ENCODE assay signal across 1 cellular context in the genomic region with DNA sequence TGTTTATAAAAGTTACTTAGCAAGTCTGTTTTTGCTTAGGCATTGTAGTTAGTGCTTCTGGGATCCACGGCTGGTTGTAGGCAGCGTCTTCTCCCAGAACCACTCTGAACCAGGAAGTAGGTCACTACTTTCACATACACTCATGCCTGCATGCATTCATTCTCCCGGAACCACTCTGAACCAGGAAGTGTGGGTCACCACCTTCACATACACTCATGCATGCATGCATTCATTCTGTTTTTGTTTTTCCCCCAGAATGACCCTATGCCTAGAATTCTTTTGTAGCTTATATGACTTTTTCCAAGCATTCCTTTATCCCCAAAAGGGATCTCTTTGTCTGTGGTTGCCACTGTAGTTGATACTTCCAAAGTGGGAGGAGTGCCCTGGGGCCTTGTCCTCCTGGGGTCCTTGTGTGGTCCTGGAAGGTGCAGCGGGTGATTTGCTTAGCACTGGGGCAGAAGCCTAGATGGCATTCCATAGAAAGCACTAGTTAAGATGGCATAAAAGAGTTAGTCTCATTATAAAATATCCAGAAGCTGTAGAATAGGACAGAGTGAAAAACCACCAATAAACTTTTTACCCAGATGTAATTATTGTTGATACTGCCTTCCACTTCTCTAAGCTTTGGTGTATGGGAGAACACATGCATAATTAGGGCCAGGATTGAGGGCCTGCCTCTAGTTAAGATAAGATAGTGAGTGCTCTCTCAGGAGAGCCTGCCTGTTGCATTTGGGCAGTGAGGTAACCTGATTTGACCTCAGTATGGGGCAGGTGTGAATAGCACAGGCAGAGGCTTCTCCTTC.
TF ChIP-seq lines count a peak whose summit lies in the region.

No MANE protein-coding gene starts in this region.

TF ChIP-seq in WTC11, 78 proteins besides CTCF, POLR2A, EP300 and RAD21 (continued from another document):
- TF ChIP-seq, protein P1, sequence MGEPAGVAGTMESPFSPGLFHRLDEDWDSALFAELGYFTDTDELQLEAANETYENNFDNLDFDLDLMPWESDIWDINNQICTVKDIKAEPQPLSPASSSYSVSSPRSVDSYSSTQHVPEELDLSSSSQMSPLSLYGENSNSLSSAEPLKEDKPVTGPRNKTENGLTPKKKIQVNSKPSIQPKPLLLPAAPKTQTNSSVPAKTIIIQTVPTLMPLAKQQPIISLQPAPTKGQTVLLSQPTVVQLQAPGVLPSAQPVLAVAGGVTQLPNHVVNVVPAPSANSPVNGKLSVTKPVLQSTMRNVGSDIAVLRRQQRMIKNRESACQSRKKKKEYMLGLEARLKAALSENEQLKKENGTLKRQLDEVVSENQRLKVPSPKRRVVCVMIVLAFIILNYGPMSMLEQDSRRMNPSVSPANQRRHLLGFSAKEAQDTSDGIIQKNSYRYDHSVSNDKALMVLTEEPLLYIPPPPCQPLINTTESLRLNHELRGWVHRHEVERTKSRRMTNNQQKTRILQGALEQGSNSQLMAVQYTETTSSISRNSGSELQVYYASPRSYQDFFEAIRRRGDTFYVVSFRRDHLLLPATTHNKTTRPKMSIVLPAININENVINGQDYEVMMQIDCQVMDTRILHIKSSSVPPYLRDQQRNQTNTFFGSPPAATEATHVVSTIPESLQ (CRISPR knock-in tag; IDR thresholded peaks at IDR 0.05) = no peak
